In genomic region chr10:5453749-5454489, GRCh38 we compare ENCODE assay signal across 2 cellular contexts.
TF ChIP-seq lines count a peak whose summit lies in the region.

No MANE protein-coding gene starts in this region.

TF ChIP-seq in HepG2, 621 proteins besides CTCF, POLR2A, EP300 and RAD21:
- no peak for TF ChIP-seq ZBTB8A (CRISPR knock-in tag; IDR thresholded peaks at IDR 0.05; ENCODE audit: borderline replicate concordance, low read depth)
- TF ChIP-seq RBM22 (optimal IDR thresholded peaks at IDR 0.05; ENCODE audit: low read length): peak; percentile 62

TF ChIP-seq in K562, 482 proteins besides CTCF, POLR2A, EP300 and RAD21:
- TF ChIP-seq ZBED1 (IDR thresholded peaks at IDR 0.05) (peak; percentile 49; the same call in 1 of the 2 replicates), THRB (CRISPR knock-in tag; conservative IDR thresholded peaks at IDR 0.05) (no peak), REST (CRISPR knock-in tag; IDR thresholded peaks at IDR 0.05; ENCODE audit: low read depth) (no peak), CHCHD3 (CRISPR knock-in tag; IDR thresholded peaks at IDR 0.05) (no peak), RAD51 (IDR thresholded peaks at IDR 0.05; ENCODE audit: borderline replicate concordance, low read depth) (no peak), CTBP1 (IDR thresholded peaks at IDR 0.05; ENCODE audit: borderline replicate concordance) (no peak), JUND (IDR thresholded peaks at IDR 0.05; ENCODE audit: borderline replicate concordance, low read depth, low read length) (no peak), JUND (tag; IDR thresholded peaks at IDR 0.05; ENCODE audit: borderline replicate concordance, low read depth, low read length) (no peak), SUPT5H (IDR thresholded peaks at IDR 0.05) (peak; percentile 28; the same call in 1 of the 2 replicates), KLF16 (IDR thresholded peaks at IDR 0.05) (no peak), ZBTB1 (CRISPR knock-in tag; IDR thresholded peaks at IDR 0.05; ENCODE audit: borderline replicate concordance, low read depth) (no peak)
